In genomic region chr16:49315602-49316001, GRCh38 we compare ENCODE assay signal across 38 cellular contexts. TPM values are rescaled to one million over a fixed set of nuclear protein-coding genes. Genes with fewer than 3 reads are reported as not detected.
"Had no signal": no experiment of that assay in that cellular context is flagged by ENCODE, and none has a peak within 500 bp of the region (broad histone marks: within the 10 kb centered on the region; RNA-seq: fewer than 3 reads in every experiment).

No MANE protein-coding gene starts in this region.

- H3K27me3 ChIP-seq: adrenal gland, ascending aorta, brain microvascular endothelial cell had no signal

- H3K4me1 ChIP-seq: adrenal gland, ascending aorta, body of pancreas, breast epithelium had no signal

- DNase-seq: activated effector memory CD4-positive, alpha-beta T cell treated with anti-CD3 and anti-CD28 coated beads, Interleukin-2, amount 50 U/mL, for 16 hours; activated effector memory CD4-positive, alpha-beta T cell treated with Interleukin-2 at 50 U/mL for 16 hours; activated gamma-delta T cell; activated gamma-delta T cell treated with Interleukin-2 at 50 U/mL for 16 hours; activated naive CD4-positive, alpha-beta T cell; activated naive CD4-positive, alpha-beta T cell treated with anti-CD3 and anti-CD28 coated beads for 36 hours; activated naive CD4-positive, alpha-beta T cell treated with anti-CD3 and anti-CD28 coated beads, Interleukin-2, amount 10 ng/mL, durations not matched to agents 7 days and 5 days; activated naive CD4-positive, alpha-beta T cell treated with anti-CD3 and anti-CD28 coated beads, Interleukin-2, amount 50 U/mL, for 16 hours; activated naive CD4-positive, alpha-beta T cell treated with Interleukin-2 at 50 U/mL for 16 hours; activated naive CD8-positive, alpha-beta T cell treated with anti-CD3 and anti-CD28 coated beads for 36 hours; activated naive CD8-positive, alpha-beta T cell treated with anti-CD3 and anti-CD28 coated beads, Interleukin-2, amount 10 ng/mL, durations not matched to agents 7 days and 5 days; activated naive CD8-positive, alpha-beta T cell treated with anti-CD3 and anti-CD28 coated beads, Interleukin-2, amount 50 U/mL, for 24 hours; activated T-cell treated with anti-CD3 and anti-CD28 coated beads, Interleukin-2, amount 50 U/mL, for 1 hour; activated T-cell treated with anti-CD3 and anti-CD28 coated beads, Interleukin-2, amount 50 U/mL, for 24 hours; activated T-cell treated with anti-CD3 and anti-CD28 coated beads, Interleukin-2, amount 50 U/mL, for 4 hours; activated T-cell treated with anti-CD3 and anti-CD28 coated beads, Interleukin-2, amount 50 U/mL, for 48 hours; activated T-cell treated with anti-CD3 and anti-CD28 coated beads, Interleukin-2, amount 50 U/mL, for 72 hours; adrenal gland; amniotic stem cell; amygdala; anterior cingulate cortex; aorta; body of pancreas; brain microvascular endothelial cell; central memory CD4-positive, alpha-beta T cell; cerebellar nuclear complex had no signal

- H3K9me3 ChIP-seq: adrenal gland, ascending aorta, body of pancreas, breast epithelium had no signal

- H3K4me3 ChIP-seq: adrenal gland, ascending aorta, body of pancreas, breast epithelium, cardiac muscle cell had no signal

- H3K27ac ChIP-seq: adrenal gland, ascending aorta, body of pancreas, brain microvascular endothelial cell, breast epithelium, cardiac muscle cell had no signal

- H3K36me3 ChIP-seq: adrenal gland, ascending aorta, brain microvascular endothelial cell, breast epithelium, cardiac muscle cell had no signal

RNA-seq across cellular contexts. Expression of gene CBLN1, which starts 34.0 kb away (rescaled TPM):
- total RNA-seq: activated naive CD4-positive, alpha-beta T cell treated with anti-CD3 and anti-CD28 coated beads for 36 hours; activated naive CD4-positive, alpha-beta T cell treated with anti-CD3 and anti-CD28 coated beads, Interleukin-2, amount 50 U/mL, for 72 hours; activated naive CD8-positive, alpha-beta T cell treated with anti-CD3 and anti-CD28 coated beads for 36 hours; activated naive CD8-positive, alpha-beta T cell treated with anti-CD3 and anti-CD28 coated beads, Interleukin-2, amount 10 ng/mL, durations not matched to agents 7 days and 5 days; activated T-cell treated with anti-CD3 and anti-CD28 coated beads, Interleukin-2, amount 50 U/mL, for 4 hours; activated T-cell treated with anti-CD3 and anti-CD28 coated beads, Interleukin-2, amount 50 U/mL, for 72 hours; activated T-helper 1 cell treated with anti-CD3 and anti-CD28 coated beads, Interleukin-12 subunit alpha, Interleukin-12 subunit beta, Interleukin-2, Interleukin-4 antibody, amounts not matched to agents 30 ng/mL and 10 ng/mL and 1 ng/mL, durations not matched to agents 14 hours and 24 hours and 36 hours; activated T-helper 17 cell treated with anti-CD3 and anti-CD28 coated beads, Interleukin-2, amount 50 U/mL, for 72 hours; activated T-helper 2 cell treated with anti-CD3 and anti-CD28 coated beads, Interferon-gamma antibody, Interleukin-2, Interleukin-4, amounts not matched to agents 10 μg/mL and 5 μg/mL and 100 μg/mL, durations not matched to agents 14 hours and 24 hours and 36 hours; ascending aorta; bronchial epithelial cell; chondrocyte had no signal

RNA-seq across cellular contexts. Expression of gene C16orf78, which starts 58.0 kb away (rescaled TPM):
- total RNA-seq: activated naive CD4-positive, alpha-beta T cell treated with anti-CD3 and anti-CD28 coated beads for 36 hours; activated naive CD4-positive, alpha-beta T cell treated with anti-CD3 and anti-CD28 coated beads, Interleukin-2, amount 50 U/mL, for 72 hours; activated naive CD8-positive, alpha-beta T cell treated with anti-CD3 and anti-CD28 coated beads for 36 hours; activated naive CD8-positive, alpha-beta T cell treated with anti-CD3 and anti-CD28 coated beads, Interleukin-2, amount 10 ng/mL, durations not matched to agents 7 days and 5 days; activated T-cell treated with anti-CD3 and anti-CD28 coated beads, Interleukin-2, amount 50 U/mL, for 4 hours; activated T-cell treated with anti-CD3 and anti-CD28 coated beads, Interleukin-2, amount 50 U/mL, for 72 hours; activated T-helper 1 cell treated with anti-CD3 and anti-CD28 coated beads, Interleukin-12 subunit alpha, Interleukin-12 subunit beta, Interleukin-2, Interleukin-4 antibody, amounts not matched to agents 30 ng/mL and 10 ng/mL and 1 ng/mL, durations not matched to agents 14 hours and 24 hours and 36 hours; activated T-helper 17 cell treated with anti-CD3 and anti-CD28 coated beads, Interleukin-2, amount 50 U/mL, for 72 hours; activated T-helper 2 cell treated with anti-CD3 and anti-CD28 coated beads, Interferon-gamma antibody, Interleukin-2, Interleukin-4, amounts not matched to agents 10 μg/mL and 5 μg/mL and 100 μg/mL, durations not matched to agents 14 hours and 24 hours and 36 hours; adrenal gland; aorta; ascending aorta; astrocyte; body of pancreas; breast epithelium; bronchial epithelial cell; cardiac muscle cell; cardiac septum; cerebellum; chondrocyte had no signal
